ENCODE assay signal across 11 cellular contexts in the genomic region with DNA sequence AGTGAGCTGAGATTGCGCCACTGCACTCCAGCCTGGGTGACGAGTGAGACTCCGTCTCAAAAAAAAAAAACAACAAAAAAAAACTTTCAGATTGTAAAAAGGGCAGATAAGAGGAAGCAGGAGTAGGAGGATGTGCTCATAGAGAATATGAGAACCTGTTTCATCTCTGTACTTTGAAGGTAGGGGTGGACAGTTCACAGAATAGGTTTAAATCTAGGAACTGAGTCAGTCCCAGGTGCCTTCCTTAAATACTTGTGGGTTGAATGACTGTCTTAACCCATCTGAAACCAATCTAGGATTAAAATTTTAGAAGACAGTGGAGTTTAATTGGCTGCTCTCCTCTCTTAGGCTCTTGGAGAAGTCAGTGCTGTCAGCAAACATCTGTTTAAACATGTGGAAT. TPM values are rescaled to one million over a fixed set of nuclear protein-coding genes. Genes with fewer than 3 reads are reported as not detected.
DNase-seq lines count a peak whose midpoint lies in the region; ATAC-seq, FAIRE-seq and TF ChIP-seq lines count a peak whose summit lies in the region.
"Had no signal": no experiment of that assay in that cellular context is flagged by ENCODE, and none has a peak within 500 bp of the region (broad histone marks: within the 10 kb centered on the region; RNA-seq: fewer than 3 reads in every experiment).

No MANE protein-coding gene starts in this region.

- FAIRE-seq in HepG2 (lab: Jason Lieb, UNC), result no peak

- peaks cover 20% of the 10 kb centered on the region for H3K36me3 Mint-ChIP-seq in activated naive CD8-positive, alpha-beta T cell
- H3K36me3 Mint-ChIP-seq in T-cell, result peaks cover 33% of the 10 kb centered on the region

- H3K27ac Mint-ChIP-seq in activated naive CD8-positive, alpha-beta T cell, result peak overlapping the region; percentile 81
- H3K27ac Mint-ChIP-seq in T-cell, result no peak overlapping the region
- H3K27ac Mint-ChIP-seq: activated CD4-positive, alpha-beta T cell treated with anti-CD3 and anti-CD28 coated beads, Interleukin-2, amount 10 ng/mL, durations not matched to agents 7 days and 5 days; nephron had no signal

- no peak overlapping the region for H3K27ac ChIP-seq in HepG2 (ENCODE audit: extremely low read length, insufficient read depth, low read length)

- TF ChIP-seq EP300 in HepG2 (IDR thresholded peaks at IDR 0.05; ENCODE audit: low read depth in 2 of 2, low read length in 2 of 2) (no peak), HepG2 (CRISPR knock-in tag; IDR thresholded peaks at IDR 0.05; ENCODE audit: borderline replicate concordance) (no peak)

- H3K79me2 ChIP-seq in HepG2 (ENCODE audit: insufficient read depth, low read length), result peaks cover 26% of the 10 kb centered on the region

- peaks cover 63% of the 10 kb centered on the region for H3K4me1 Mint-ChIP-seq in activated naive CD8-positive, alpha-beta T cell (ENCODE audit: low read depth)
- peaks cover 47 to 51% (median 49%) of the 10 kb centered on the region in 3 donors for H3K4me1 Mint-ChIP-seq in T-cell
- H3K4me1 Mint-ChIP-seq: nephron had no signal

- TF ChIP-seq RAD21 in HepG2 (CRISPR knock-in tag; IDR thresholded peaks at IDR 0.05), result no peak

- H3K36me3 ChIP-seq in HepG2 (replicated peaks in 1 of 2; ENCODE audit: control insufficient read depth in 1 of 2, insufficient read depth in 2 of 2, low read length in 2 of 2), result no peaks in the 10 kb centered on the region

- no peak for TF ChIP-seq POLR2A in HepG2 (IDR thresholded peaks at IDR 0.05; ENCODE audit: insufficient read depth in 1 of 2, low read depth in 2 of 2, low read length in 2 of 2)

- BruUV-seq in HepG2 (replicated peaks; lab: Mats Ljungman, UMichigan), result no TSS peak

- 92% methylated on average over 3 of the region's 3 CpGs for WGBS in HepG2 (ENCODE audit: low lambda C conversion rate)

- H3K9me3 Mint-ChIP-seq in activated naive CD8-positive, alpha-beta T cell (ENCODE audit: low read depth), result peaks cover 8% of the 10 kb centered on the region
- H3K9me3 Mint-ChIP-seq in T-cell, result peaks cover 4 to 21% (median 15%) of the 10 kb centered on the region in 3 donors

- peak overlapping the region; percentile 27 for H3K4me3 Mint-ChIP-seq in activated naive CD8-positive, alpha-beta T cell
- H3K4me3 Mint-ChIP-seq in T-cell, result peak overlapping the region in 1 of 3 donors; percentile 8
- H3K4me3 Mint-ChIP-seq: activated CD4-positive, alpha-beta T cell treated with anti-CD3 and anti-CD28 coated beads, Interleukin-2, amount 10 ng/mL, durations not matched to agents 7 days and 5 days; nephron had no signal

- CTCF ChIA-PET in T-cell (lab: Charles Lee), result interaction anchor here (0.5 to 0.6 kb wide), 2 partner anchors 174 to 1254 kb away, joined by 3 to 4 read pairs; no protein-coding TSS in a partner anchor
- CTCF ChIA-PET in HepG2 (lab: Yijun Ruan, JAX; ENCODE audit: low intra/inter-chr PET ratio, low total read pairs), result no interaction called here

- peak; percentile 78 for DNase-seq in GM12864 (ENCODE audit: low read depth)
- DNase-seq in T-cell, result no peak
- DNase-seq in HepG2 (ENCODE audit: low spot score), result no peak
- no peak for DNase-seq in RPMI8226
- no peak for DNase-seq in germinal center (ENCODE audit: low spot score)
- DNase-seq: activated CD4-positive, alpha-beta T cell treated with anti-CD3 and anti-CD28 coated beads, Interleukin-2, amount 10 ng/mL, durations not matched to agents 7 days and 5 days; MG63 had no signal

- TF ChIP-seq CTCF in GM12864 (IDR thresholded peaks at IDR 0.05; ENCODE audit: low read depth, low read length, missing control alignments), result no peak
- no peak for TF ChIP-seq CTCF in HepG2 (CRISPR knock-in tag; IDR thresholded peaks at IDR 0.05)

- intact Hi-C loops in HepG2 (cut with micrococcal nuclease; ENCODE audit: unreplicated experiment), result loop anchor here (10.0 kb wide), 1 partner anchor 289 kb away; the partner anchor contains the start of gene ANKRD31

- peaks cover 8% of the 10 kb centered on the region for H3K4me1 ChIP-seq in HepG2 (ENCODE audit: insufficient read depth, low read length)

- no peak overlapping the region for H3K9ac ChIP-seq in HepG2 (ENCODE audit: insufficient read depth, low read depth, low read length)

- POLR2A ChIA-PET in T-cell (lab: Charles Lee), result interaction anchor here in 1 of 2 donors (0.7 kb wide), 1 partner anchor 11 kb away, joined by 4 read pairs; no protein-coding TSS in a partner anchor
- POLR2A ChIA-PET in HepG2 (lab: Yijun Ruan, JAX), result no interaction called here

- peaks cover 16% of the 10 kb centered on the region; the same call in 1 of the 2 replicates for H3K9me3 ChIP-seq in HepG2 (ENCODE audit: low read length)

- H3K4me3 ChIP-seq in GM12864 (ENCODE audit: low read depth, low read length) (no peak overlapping the region), HepG2 (replicated peaks in 1 of 3; ENCODE audit: insufficient read depth in 1 of 3, low read depth in 2 of 3, low read length in 3 of 3) (no peak overlapping the region)
- H3K4me3 ChIP-seq: MG63 had no signal

- in situ Hi-C loops in HepG2 (cut with HindIII; ENCODE audit: extremely low pct_ligation_motif_present, low pct_unique_long_range_greater_than_20kb), result loop anchor here (25.0 kb wide), 1 partner anchor 837 kb away; the partner anchor contains the start of gene HEXB

- H4K20me1 ChIP-seq in HepG2 (ENCODE audit: insufficient read depth, low read length), result peaks cover 41% of the 10 kb centered on the region

- H3K27me3 ChIP-seq in HepG2 (ENCODE audit: control insufficient read depth in 1 of 2, insufficient read depth in 2 of 2, low read length in 2 of 2), result no peaks in the 10 kb centered on the region
- H3K27me3 ChIP-seq: MG63 had no signal

- no peak overlapping the region for H3K4me2 ChIP-seq in HepG2 (ENCODE audit: low read depth, low read length)

- peak; percentile 87 for ATAC-seq in GM19463 (IDR thresholded peaks at IDR 0.05; ENCODE audit: unreplicated experiment)
- ATAC-seq in HG03135 (IDR thresholded peaks at IDR 0.05; ENCODE audit: unreplicated experiment), result peak; percentile 88
- ATAC-seq in T-cell (replicated peaks in 1 of 4), result no peak
- no peak for ATAC-seq in HepG2

- no peak overlapping the region for H2AFZ ChIP-seq in HepG2 (ENCODE audit: low read length)

- H3K27me3 Mint-ChIP-seq in activated naive CD8-positive, alpha-beta T cell, result no peaks in the 10 kb centered on the region
- no peaks in the 10 kb centered on the region for H3K27me3 Mint-ChIP-seq in T-cell
- H3K27me3 Mint-ChIP-seq: activated CD4-positive, alpha-beta T cell treated with anti-CD3 and anti-CD28 coated beads, Interleukin-2, amount 10 ng/mL, durations not matched to agents 7 days and 5 days had no signal

TF ChIP-seq in HepG2, 621 proteins besides CTCF, POLR2A, EP300 and RAD21 (continues in another document):
- TF ChIP-seq ZNF329 (CRISPR knock-in tag; IDR thresholded peaks at IDR 0.05; ENCODE audit: low read depth), result no peak
- no peak for TF ChIP-seq MBNL3 (CRISPR knock-in tag; conservative IDR thresholded peaks at IDR 0.05)

RNA-seq across cellular contexts. Expression of gene POLK, which starts 12.4 kb away (rescaled TPM):
- 10 to 100 TPM; 21.8 to 26.2 (median 25.0) TPM for total RNA-seq in T-cell
- total RNA-seq in HepG2 (2016; rRNA removed; fragmentation: Illumina TruSeq; extraction: Trizol), result 11.7 and 17.2 TPM in 2 replicates
- 1.6 and 2.7 TPM in 2 replicates for total RNA-seq in HepG2 (2016; cell fraction: cytosol; rRNA removed; fragmentation: Illumina TruSeq; extraction: Trizol; ENCODE audit: low read depth)
- 11.7 and 17.1 TPM in 2 replicates for total RNA-seq in HepG2 (2016; cell fraction: insoluble cytoplasmic fraction; rRNA removed; fragmentation: Illumina TruSeq; extraction: Trizol)
- total RNA-seq in HepG2 (2016; cell fraction: membrane; rRNA removed; fragmentation: Illumina TruSeq; extraction: Trizol), result 4.0 and 4.1 TPM in 2 replicates
- 16.5 and 20.9 TPM in 2 replicates for total RNA-seq in HepG2 (2016; cell fraction: nucleus; rRNA removed; fragmentation: Illumina TruSeq; extraction: Trizol)
- 7.8 and 8.6 TPM in 2 replicates for polyA plus RNA-seq in HepG2 (2011; rRNA removed)
- 2.6 and 3.4 TPM in 2 replicates for polyA plus RNA-seq in HepG2 (2011; cell fraction: cytosol; rRNA removed)
- polyA plus RNA-seq in HepG2 (2011; cell fraction: nucleus; rRNA removed), result 4.9 and 5.8 TPM in 2 replicates
- polyA plus RNA-seq in HepG2 (2012), result 5.9 and 6.9 TPM in 2 replicates
- 0.16 TPM in 2 replicates for polyA plus RNA-seq in HepG2 (2016; cell fraction: cytosol; fragmentation: Illumina TruSeq; extraction: Trizol; ENCODE audit: low read depth)
- polyA plus RNA-seq in HepG2 (2016; cell fraction: insoluble cytoplasmic fraction; fragmentation: Illumina TruSeq; extraction: Trizol; ENCODE audit: low read depth), result 6.5 and 6.8 TPM in 2 replicates
- 0.63 and 0.77 TPM in 2 replicates for polyA plus RNA-seq in HepG2 (2016; cell fraction: membrane; fragmentation: Illumina TruSeq; extraction: Trizol; ENCODE audit: low read depth)
- 10.7 and 11.2 TPM in 2 replicates for polyA plus RNA-seq in HepG2 (2016; cell fraction: nucleus; fragmentation: Illumina TruSeq; extraction: Trizol; ENCODE audit: insufficient read depth, low read depth)
- 3.7 and 13.3 TPM in 2 replicates for polyA minus RNA-seq in HepG2 (2011; rRNA and poly(A)+ RNA removed; ENCODE audit: low replicate concordance)
- polyA minus RNA-seq in HepG2 (2011; cell fraction: cytosol; rRNA and poly(A)+ RNA removed), result 6.9 and 7.8 TPM in 2 replicates
- polyA minus RNA-seq in HepG2 (2011; cell fraction: nucleus; rRNA and poly(A)+ RNA removed), result 28.2 and 32.2 TPM in 2 replicates

RNA-seq across cellular contexts. Expression of gene CERT1, which starts 12.6 kb away (rescaled TPM):
- total RNA-seq in T-cell (10 to 100 TPM; 35.7 to 39.4 (median 38.0) TPM), HepG2 (2016; rRNA removed; fragmentation: Illumina TruSeq; extraction: Trizol) (12.7 and 23.6 TPM in 2 replicates)
- total RNA-seq in HepG2 (2016; cell fraction: cytosol; rRNA removed; fragmentation: Illumina TruSeq; extraction: Trizol; ENCODE audit: low read depth), result 6.2 and 10.7 TPM in 2 replicates
- total RNA-seq in HepG2 (2016; cell fraction: insoluble cytoplasmic fraction; rRNA removed; fragmentation: Illumina TruSeq; extraction: Trizol), result 12.7 and 24.8 TPM in 2 replicates
- 6.2 and 7.1 TPM in 2 replicates for total RNA-seq in HepG2 (2016; cell fraction: membrane; rRNA removed; fragmentation: Illumina TruSeq; extraction: Trizol)
- total RNA-seq in HepG2 (2016; cell fraction: nucleus; rRNA removed; fragmentation: Illumina TruSeq; extraction: Trizol), result 17.7 and 20.0 TPM in 2 replicates
- polyA plus RNA-seq in HepG2 (2011; rRNA removed), result 8.2 and 8.6 TPM in 2 replicates
- polyA plus RNA-seq in HepG2 (2011; cell fraction: cytosol; rRNA removed), result 3.4 and 4.2 TPM in 2 replicates
- polyA plus RNA-seq in HepG2 (2011; cell fraction: nucleus; rRNA removed), result 9.5 and 10.2 TPM in 2 replicates
- 15.3 and 20.7 TPM in 2 replicates for polyA plus RNA-seq in HepG2 (2012)
- 0.44 and 0.67 TPM in 2 replicates for polyA plus RNA-seq in HepG2 (2016; cell fraction: cytosol; fragmentation: Illumina TruSeq; extraction: Trizol; ENCODE audit: low read depth)
- 19.8 and 21.8 TPM in 2 replicates for polyA plus RNA-seq in HepG2 (2016; cell fraction: insoluble cytoplasmic fraction; fragmentation: Illumina TruSeq; extraction: Trizol; ENCODE audit: low read depth)
- polyA plus RNA-seq in HepG2 (2016; cell fraction: membrane; fragmentation: Illumina TruSeq; extraction: Trizol; ENCODE audit: low read depth), result 2.1 and 2.8 TPM in 2 replicates
- 17.9 and 18.3 TPM in 2 replicates for polyA plus RNA-seq in HepG2 (2016; cell fraction: nucleus; fragmentation: Illumina TruSeq; extraction: Trizol; ENCODE audit: insufficient read depth, low read depth)
- 11.3 and 12.2 TPM in 2 replicates for polyA minus RNA-seq in HepG2 (2011; rRNA and poly(A)+ RNA removed; ENCODE audit: low replicate concordance)
- polyA minus RNA-seq in HepG2 (2011; cell fraction: cytosol; rRNA and poly(A)+ RNA removed), result 14.3 and 17.3 TPM in 2 replicates
- polyA minus RNA-seq in HepG2 (2011; cell fraction: nucleus; rRNA and poly(A)+ RNA removed), result 46.6 and 47.9 TPM in 2 replicates

Comparison
In these comparisons a context has a peak if more than half of its experiments do, and no peak if none do; other contexts are left out.
1. ATAC-seq: peak in GM19463 (single experiment) and HG03135 (single experiment); none in T-cell (0 of 4) and HepG2 (single experiment).